In the genomic region with DNA sequence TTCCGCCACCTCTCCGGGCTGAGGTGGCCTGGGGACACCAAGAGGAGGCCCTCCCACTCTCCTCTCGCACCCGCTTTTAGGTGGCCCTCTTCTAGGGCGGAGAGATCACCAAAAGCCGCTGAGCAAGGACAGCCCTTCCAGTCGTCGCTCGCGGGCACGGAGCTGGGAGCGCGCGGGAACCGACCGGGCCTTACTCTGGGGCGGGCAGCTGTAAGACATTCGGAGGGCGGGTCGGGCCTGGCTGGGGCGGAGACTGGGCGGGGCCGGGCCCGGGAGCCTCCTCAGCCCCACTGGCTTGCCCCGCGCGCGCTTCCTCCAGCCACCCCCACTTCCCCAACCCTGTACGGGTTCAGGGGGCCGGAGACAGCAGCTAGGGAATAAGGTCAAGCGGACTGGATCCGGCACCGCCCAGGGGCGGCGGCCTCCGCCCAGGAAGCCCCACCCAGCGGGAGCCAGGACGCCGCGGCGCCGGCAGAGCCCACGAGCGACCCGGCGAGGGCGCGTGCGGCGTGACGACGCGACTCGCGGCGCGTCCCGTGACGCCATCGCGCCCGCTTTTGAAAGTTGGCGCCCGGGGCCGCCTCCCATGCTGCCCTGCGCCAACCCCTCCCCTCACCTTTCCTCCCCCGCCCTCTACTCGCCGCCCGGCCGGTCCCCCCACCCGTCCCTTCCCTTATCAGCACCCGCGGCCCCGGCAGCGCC, we compare ENCODE assay signal across 1 cellular context.
A peak's percentile ranks its signal among the peaks of the same experiment; 100 is the strongest.
TF ChIP-seq lines count a peak whose summit lies in the region.

No MANE protein-coding gene starts in this region.

TF ChIP-seq in A549, 52 proteins besides CTCF, POLR2A, EP300 and RAD21 (continued from another document):
- TF ChIP-seq, protein P1, sequence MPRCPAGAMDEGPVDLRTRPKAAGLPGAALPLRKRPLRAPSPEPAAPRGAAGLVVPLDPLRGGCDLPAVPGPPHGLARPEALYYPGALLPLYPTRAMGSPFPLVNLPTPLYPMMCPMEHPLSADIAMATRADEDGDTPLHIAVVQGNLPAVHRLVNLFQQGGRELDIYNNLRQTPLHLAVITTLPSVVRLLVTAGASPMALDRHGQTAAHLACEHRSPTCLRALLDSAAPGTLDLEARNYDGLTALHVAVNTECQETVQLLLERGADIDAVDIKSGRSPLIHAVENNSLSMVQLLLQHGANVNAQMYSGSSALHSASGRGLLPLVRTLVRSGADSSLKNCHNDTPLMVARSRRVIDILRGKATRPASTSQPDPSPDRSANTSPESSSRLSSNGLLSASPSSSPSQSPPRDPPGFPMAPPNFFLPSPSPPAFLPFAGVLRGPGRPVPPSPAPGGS (IDR thresholded peaks at IDR 0.05): no peak; the same call in 2 of the 3 replicates
- TF ChIP-seq, protein P2, sequence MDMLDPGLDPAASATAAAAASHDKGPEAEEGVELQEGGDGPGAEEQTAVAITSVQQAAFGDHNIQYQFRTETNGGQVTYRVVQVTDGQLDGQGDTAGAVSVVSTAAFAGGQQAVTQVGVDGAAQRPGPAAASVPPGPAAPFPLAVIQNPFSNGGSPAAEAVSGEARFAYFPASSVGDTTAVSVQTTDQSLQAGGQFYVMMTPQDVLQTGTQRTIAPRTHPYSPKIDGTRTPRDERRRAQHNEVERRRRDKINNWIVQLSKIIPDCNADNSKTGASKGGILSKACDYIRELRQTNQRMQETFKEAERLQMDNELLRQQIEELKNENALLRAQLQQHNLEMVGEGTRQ (IDR thresholded peaks at IDR 0.05): no peak
- TF ChIP-seq, protein P3, sequence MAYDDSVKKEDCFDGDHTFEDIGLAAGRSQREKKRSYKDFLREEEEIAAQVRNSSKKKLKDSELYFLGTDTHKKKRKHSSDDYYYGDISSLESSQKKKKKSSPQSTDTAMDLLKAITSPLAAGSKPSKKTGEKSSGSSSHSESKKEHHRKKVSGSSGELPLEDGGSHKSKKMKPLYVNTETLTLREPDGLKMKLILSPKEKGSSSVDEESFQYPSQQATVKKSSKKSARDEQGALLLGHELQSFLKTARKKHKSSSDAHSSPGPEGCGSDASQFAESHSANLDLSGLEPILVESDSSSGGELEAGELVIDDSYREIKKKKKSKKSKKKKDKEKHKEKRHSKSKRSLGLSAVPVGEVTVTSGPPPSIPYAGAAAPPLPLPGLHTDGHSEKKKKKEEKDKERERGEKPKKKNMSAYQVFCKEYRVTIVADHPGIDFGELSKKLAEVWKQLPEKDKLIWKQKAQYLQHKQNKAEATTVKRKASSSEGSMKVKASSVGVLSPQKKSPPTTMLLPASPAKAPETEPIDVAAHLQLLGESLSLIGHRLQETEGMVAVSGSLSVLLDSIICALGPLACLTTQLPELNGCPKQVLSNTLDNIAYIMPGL (CRISPR knock-in tag; IDR thresholded peaks at IDR 0.05; ENCODE audit: borderline replicate concordance): no peak
- TF ChIP-seq, protein P4, sequence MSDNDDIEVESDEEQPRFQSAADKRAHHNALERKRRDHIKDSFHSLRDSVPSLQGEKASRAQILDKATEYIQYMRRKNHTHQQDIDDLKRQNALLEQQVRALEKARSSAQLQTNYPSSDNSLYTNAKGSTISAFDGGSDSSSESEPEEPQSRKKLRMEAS (IDR thresholded peaks at IDR 0.05): peak; percentile 76
- TF ChIP-seq FOSL2 (IDR thresholded peaks at IDR 0.05) (no peak), FOSL2 (CRISPR knock-in tag; IDR thresholded peaks at IDR 0.05) (no peak), CHD2 (IDR thresholded peaks at IDR 0.05; ENCODE audit: low read length, partially characterized antibody) (no peak), HOXB5 (CRISPR knock-in tag; IDR thresholded peaks at IDR 0.05) (no peak), HEYL (CRISPR knock-in tag; IDR thresholded peaks at IDR 0.05) (no peak), BHLHE40 (IDR thresholded peaks at IDR 0.05; ENCODE audit: low read depth, low read length) (peak; percentile 53; the same call in 1 of the 2 replicates)
- TF ChIP-seq, protein P5, sequence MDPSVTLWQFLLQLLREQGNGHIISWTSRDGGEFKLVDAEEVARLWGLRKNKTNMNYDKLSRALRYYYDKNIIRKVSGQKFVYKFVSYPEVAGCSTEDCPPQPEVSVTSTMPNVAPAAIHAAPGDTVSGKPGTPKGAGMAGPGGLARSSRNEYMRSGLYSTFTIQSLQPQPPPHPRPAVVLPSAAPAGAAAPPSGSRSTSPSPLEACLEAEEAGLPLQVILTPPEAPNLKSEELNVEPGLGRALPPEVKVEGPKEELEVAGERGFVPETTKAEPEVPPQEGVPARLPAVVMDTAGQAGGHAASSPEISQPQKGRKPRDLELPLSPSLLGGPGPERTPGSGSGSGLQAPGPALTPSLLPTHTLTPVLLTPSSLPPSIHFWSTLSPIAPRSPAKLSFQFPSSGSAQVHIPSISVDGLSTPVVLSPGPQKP (IDR thresholded peaks at IDR 0.05; ENCODE audit: low read depth, low read length): no peak
